Comparison of ENCODE assay signal across 8 cellular contexts in genomic region chr3:152298393-152299242, GRCh38. TPM values are rescaled to one million over a fixed set of nuclear protein-coding genes. Genes with fewer than 3 reads are reported as not detected.
DNase-seq lines count a peak whose midpoint lies in the region; ATAC-seq and TF ChIP-seq lines count a peak whose summit lies in the region.

No MANE protein-coding gene starts in this region.

- no peaks in the 10 kb centered on the region for H3K27me3 Mint-ChIP-seq in activated CD4-positive, alpha-beta memory T cell treated with anti-CD3 and anti-CD28 coated beads, Interleukin-2, amount 10 ng/mL, durations not matched to agents 7 days and 5 days

- no peak for TF ChIP-seq CTCF in epithelial cell of proximal tubule (conservative IDR thresholded peaks at IDR 0.05; ENCODE audit: low read depth, low read length)
- TF ChIP-seq CTCF in tibial artery (IDR thresholded peaks at IDR 0.05): no peak

- H3K9me3 ChIP-seq in muscle layer of duodenum (ENCODE audit: control insufficient read depth in 1 of 2, low read length in 2 of 2): no peaks in the 10 kb centered on the region
- H3K9me3 ChIP-seq in tibial artery: no peaks in the 10 kb centered on the region

- peaks cover 69% of the 10 kb centered on the region for H3K4me1 Mint-ChIP-seq in activated CD4-positive, alpha-beta memory T cell treated with anti-CD3 and anti-CD28 coated beads, Interleukin-2, amount 10 ng/mL, durations not matched to agents 7 days and 5 days

- no peaks in the 10 kb centered on the region for H3K9me3 Mint-ChIP-seq in activated CD4-positive, alpha-beta memory T cell treated with anti-CD3 and anti-CD28 coated beads, Interleukin-2, amount 10 ng/mL, durations not matched to agents 7 days and 5 days

- DNase-seq in AG20443 (ENCODE audit: low spot score) (peak; percentile 38), NCI-H510A (lab: John Stamatoyannopoulos, UW) (peak; percentile 47), epithelial cell of proximal tubule (ENCODE audit: low read depth) (peak; percentile 65), tibial artery (peak in 1 of 2 donors; percentile 73)
- DNase-seq in activated CD4-positive, alpha-beta memory T cell treated with anti-CD3 and anti-CD28 coated beads, Interleukin-2, amount 10 ng/mL, durations not matched to agents 7 days and 5 days: peak; percentile 44

- peak overlapping the region; percentile 92 for H3K27ac ChIP-seq in muscle layer of duodenum (ENCODE audit: low read length)
- H3K27ac ChIP-seq in tibial artery: peak overlapping the region; percentile 87 to 88

- CTCF ChIA-PET in activated CD4-positive, alpha-beta memory T cell treated with anti-CD3 and anti-CD28 coated beads, Interleukin-2, amount 10 ng/mL, durations not matched to agents 7 days and 5 days (lab: Charles Lee): interaction anchor here (2.0 kb wide), 1 partner anchor 13 kb away, joined by 5 read pairs; no protein-coding TSS in a partner anchor

- no peaks in the 10 kb centered on the region for H3K27me3 ChIP-seq in muscle layer of duodenum (ENCODE audit: low read depth, low read length)
- H3K27me3 ChIP-seq in tibial artery: no peaks in the 10 kb centered on the region

- peaks cover 4 to 31% of the 10 kb centered on the region in 2 donors for H3K36me3 ChIP-seq in muscle layer of duodenum (ENCODE audit: control insufficient read depth in 1 of 2, insufficient read depth in 2 of 2, low read length in 2 of 2)
- no peaks in the 10 kb centered on the region for H3K36me3 ChIP-seq in tibial artery

- peak; percentile 74 for ATAC-seq in GM18867 (IDR thresholded peaks at IDR 0.05; ENCODE audit: unreplicated experiment)
- peak; percentile 60 for ATAC-seq in HG03135 (IDR thresholded peaks at IDR 0.05; ENCODE audit: unreplicated experiment)

- POLR2A ChIA-PET in activated CD4-positive, alpha-beta memory T cell treated with anti-CD3 and anti-CD28 coated beads, Interleukin-2, amount 10 ng/mL, durations not matched to agents 7 days and 5 days (lab: Charles Lee): interaction anchor here (0.8 to 8.6 kb wide), 8 partner anchors 11 to 106 kb away, joined by 3 to 93 read pairs (median 12); partner anchors contain the start of gene MBNL1

- peaks cover 53% of the 10 kb centered on the region for H3K36me3 Mint-ChIP-seq in activated CD4-positive, alpha-beta memory T cell treated with anti-CD3 and anti-CD28 coated beads, Interleukin-2, amount 10 ng/mL, durations not matched to agents 7 days and 5 days (ENCODE audit: low read depth)

- peak overlapping the region; percentile 56 for H3K4me3 Mint-ChIP-seq in activated CD4-positive, alpha-beta memory T cell treated with anti-CD3 and anti-CD28 coated beads, Interleukin-2, amount 10 ng/mL, durations not matched to agents 7 days and 5 days

- H3K27ac Mint-ChIP-seq in activated CD4-positive, alpha-beta memory T cell treated with anti-CD3 and anti-CD28 coated beads, Interleukin-2, amount 10 ng/mL, durations not matched to agents 7 days and 5 days: peak overlapping the region; percentile 67

- H3K4me1 ChIP-seq in muscle layer of duodenum (ENCODE audit: control insufficient read depth in 1 of 2, insufficient read depth in 2 of 2, low read length in 2 of 2) (peaks cover 13 to 59% of the 10 kb centered on the region in 2 donors), tibial artery (peaks cover 0 to 89% (median 34%) of the 10 kb centered on the region in 4 donors)

- peak overlapping the region; percentile 63 for H3K4me3 ChIP-seq in epithelial cell of proximal tubule (ENCODE audit: low read depth, low read length)
- H3K4me3 ChIP-seq in muscle layer of duodenum (ENCODE audit: low read depth in 1 of 2, low read length in 2 of 2): peak overlapping the region; percentile 60 to 65
- H3K4me3 ChIP-seq in tibial artery: peak overlapping the region; percentile 51 to 52

- intact Hi-C loops in tibial artery (cut with DNase I; ENCODE audit: low total_unique reads): no loop called here

RNA-seq across cellular contexts. Expression of gene MBNL1, which starts 29.9 kb away (rescaled TPM):
- total RNA-seq in activated CD4-positive, alpha-beta memory T cell treated with anti-CD3 and anti-CD28 coated beads, Interleukin-2, amount 10 ng/mL, durations not matched to agents 7 days and 5 days: 100 to 1,000 TPM; 289 to 305 TPM
- 75.3 and 84.5 TPM in 2 replicates for total RNA-seq in epithelial cell of proximal tubule
